Comparison of ENCODE assay signal across 8 cellular contexts in genomic region chr2:200525882-200526651, GRCh38. TPM values are rescaled to one million over a fixed set of nuclear protein-coding genes. Genes with fewer than 3 reads are reported as not detected.
A peak's percentile ranks its signal among the peaks of the same experiment; 100 is the strongest.
DNase-seq lines count a peak whose midpoint lies in the region; ATAC-seq, FAIRE-seq and TF ChIP-seq lines count a peak whose summit lies in the region.

Gene SGO2, plus strand, starts transcription at chr2:200526207. Its CDS starts 6,769 bp downstream, at chr2:200532976.

- peak within 1 kb of the TSS; percentile 36 for H3K27ac Mint-ChIP-seq in astrocyte (ENCODE audit: unreplicated experiment)

- H3K4me1 ChIP-seq in astrocyte (ENCODE audit: insufficient read depth, low read length) (peaks cover 5% of the 10 kb centered on the region), right atrium auricular region (peaks cover 0 to 8% of the 10 kb centered on the region in 2 donors), vagina (peaks cover 10% of the 10 kb centered on the region)

- H3K27ac ChIP-seq in astrocyte (ENCODE audit: low read depth, low read length) (peak within 1 kb of the TSS; percentile 65), right atrium auricular region (peak within 1 kb of the TSS; percentile 47 to 53), vagina (peak within 1 kb of the TSS; percentile 41)

- no peak for FAIRE-seq in astrocyte (lab: Jason Lieb, UNC)

- H3K36me3 Mint-ChIP-seq in astrocyte (ENCODE audit: low read depth, unreplicated experiment): peaks cover 2% of the 10 kb centered on the region

- peak within 1 kb of the TSS; percentile 81 for H3K4me3 ChIP-seq in astrocyte (ENCODE audit: insufficient read depth, low read depth, low read length)
- H3K4me3 ChIP-seq in right atrium auricular region: peak within 1 kb of the TSS; percentile 74 to 79
- peak within 1 kb of the TSS; percentile 64 to 76 for H3K4me3 ChIP-seq in vagina

- peaks cover 7% of the 10 kb centered on the region for H3K27me3 ChIP-seq in astrocyte (ENCODE audit: insufficient read depth, low read length)
- no peaks in the 10 kb centered on the region for H3K27me3 ChIP-seq in right atrium auricular region
- H3K27me3 ChIP-seq in vagina: no peaks in the 10 kb centered on the region

- H3K79me2 ChIP-seq in astrocyte (ENCODE audit: insufficient read depth, low read length): peaks cover 47% of the 10 kb centered on the region

- H3K9me3 Mint-ChIP-seq in astrocyte (ENCODE audit: unreplicated experiment): peaks cover 3% of the 10 kb centered on the region

- H3K9me3 ChIP-seq in astrocyte (ENCODE audit: insufficient read depth, low read depth, low read length) (no peaks in the 10 kb centered on the region), right atrium auricular region (no peaks in the 10 kb centered on the region), vagina (no peaks in the 10 kb centered on the region)

- H3K27me3 Mint-ChIP-seq in astrocyte (ENCODE audit: low read depth, unreplicated experiment): no peaks in the 10 kb centered on the region

- peak within 1 kb of the TSS; percentile 95 for H2AFZ ChIP-seq in astrocyte (ENCODE audit: low read depth, low read length)

- intact Hi-C loops in vagina (cut with DNase I): no loop called here

- H3K4me2 ChIP-seq in astrocyte (ENCODE audit: low read length): peak within 1 kb of the TSS; percentile 92

- peaks cover 4% of the 10 kb centered on the region for H3K4me1 Mint-ChIP-seq in astrocyte (ENCODE audit: low read depth, unreplicated experiment)

- ATAC-seq in GM18511 (IDR thresholded peaks at IDR 0.05; ENCODE audit: unreplicated experiment) (peak; percentile 100), HG03025 (IDR thresholded peaks at IDR 0.05; ENCODE audit: low FRiP score, unreplicated experiment) (peak; percentile 100)

- peak; percentile 87 for DNase-seq in NCI-H2029 treated with DMSO at 0.1 percent for 48 hours (lab: John Stamatoyannopoulos, UW)
- DNase-seq in T-helper 22 cell (ENCODE audit: low read depth): peak; percentile 92
- DNase-seq in astrocyte (ENCODE audit: low read depth): peak; percentile 85
- peak; percentile 94 for DNase-seq in right atrium auricular region (ENCODE audit: low spot score)
- DNase-seq in pulmonary artery endothelial cell (ENCODE audit: low read depth, low spot score): peak; percentile 60
- no peak for DNase-seq in vagina (ENCODE audit: extremely low spot score in 2 of 2)

- H3K36me3 ChIP-seq in astrocyte (ENCODE audit: insufficient read depth, low read length) (no peaks in the 10 kb centered on the region), right atrium auricular region (no peaks in the 10 kb centered on the region), vagina (no peaks in the 10 kb centered on the region)

- H3K9ac ChIP-seq in astrocyte (ENCODE audit: low read length): peak within 1 kb of the TSS; percentile 83

- no peaks in the 10 kb centered on the region for H4K20me1 ChIP-seq in astrocyte (ENCODE audit: insufficient read depth, low read length)

- TF ChIP-seq POLR2A in vagina (IDR thresholded peaks at IDR 0.05): peak in 1 of 2 donors; percentile 40

- TF ChIP-seq CTCF in astrocyte (IDR thresholded peaks at IDR 0.05; ENCODE audit: insufficient read depth, low read depth, low read length) (no peak), right atrium auricular region (IDR thresholded peaks at IDR 0.05) (peak in 1 of 2 donors; percentile 29), vagina (IDR thresholded peaks at IDR 0.05) (no peak)

- peak within 1 kb of the TSS; percentile 88 for H3K4me3 Mint-ChIP-seq in astrocyte (ENCODE audit: unreplicated experiment)

RNA-seq across cellular contexts. Expression of gene SGO2, which starts in this region (rescaled TPM):
- total RNA-seq in astrocyte (4.2 and 4.9 TPM in 2 replicates), right atrium auricular region (1 to 10 TPM; 1.9 to 2.5 TPM), pulmonary artery endothelial cell (7.0 and 18.2 TPM in 2 replicates), vagina (1.7 TPM)

Comparison
In these comparisons a context has a peak if more than half of its experiments do, and no peak if none do; other contexts are left out.
1. DNase-seq: peak in NCI-H2029 treated with DMSO at 0.1 percent for 48 hours (single experiment), T-helper 22 cell (single experiment), astrocyte (single experiment), right atrium auricular region (single experiment) and pulmonary artery endothelial cell (single experiment); none in vagina (0 of 2).
2. Peak in every context shown above with its lines, with median percentiles within 50 percentile points of each other: H3K27ac ChIP-seq and H3K4me3 ChIP-seq.